16 cellular contexts compared by ENCODE assay signal in genomic region chr6:37061157-37061804, GRCh38. TPM values are rescaled to one million over a fixed set of nuclear protein-coding genes. Genes with fewer than 3 reads are reported as not detected.
DNase-seq lines count a peak whose midpoint lies in the region; ATAC-seq and TF ChIP-seq lines count a peak whose summit lies in the region.
"Had no signal": no experiment of that assay in that cellular context is flagged by ENCODE, and none has a peak within 500 bp of the region (broad histone marks: within the 10 kb centered on the region; RNA-seq: fewer than 3 reads in every experiment).

No MANE protein-coding gene starts in this region.

- 0 out of 2 replicates have a peak, but pooled peaks cover 6% of the 10 kb centered on the region for H3K79me2 ChIP-seq in PC-9 (ENCODE audit: low read depth)

- POLR2A ChIA-PET in PC-9 (lab: Charles Lee; ENCODE audit: unreplicated experiment), result interaction anchor here (0.6 kb wide), 1 partner anchor 31 kb away, joined by 4 read pairs; no protein-coding TSS in a partner anchor

- H3K36me3 Mint-ChIP-seq in osteocyte (ENCODE audit: unreplicated experiment), result no peaks in the 10 kb centered on the region
- peaks cover 0 to 3% of the 10 kb centered on the region in 2 donors for H3K36me3 Mint-ChIP-seq in CD14-positive monocyte

- intact Hi-C loops in PC-9 (cut with micrococcal nuclease; ENCODE audit: unreplicated experiment), result no loop called here
- intact Hi-C loops in left cardiac atrium (cut with DNase I), result loop anchor here in 1 of 2 donors (5.0 kb wide), 1 partner anchor 41 kb away; no protein-coding TSS in a partner anchor
- intact Hi-C loops in CD14-positive monocyte (cut with micrococcal nuclease), result loop anchor here in 1 of 2 donors (10.0 kb wide), 1 partner anchor 54 kb away; no protein-coding TSS in a partner anchor

- H3K27me3 ChIP-seq in BLaER1 (no peaks in the 10 kb centered on the region), PC-9 (ENCODE audit: insufficient read depth, low read depth) (no peaks in the 10 kb centered on the region)
- H3K27me3 ChIP-seq: vagina had no signal

- H3K27ac Mint-ChIP-seq in osteocyte (ENCODE audit: unreplicated experiment) (peak overlapping the region; percentile 31), CD14-positive monocyte (peak overlapping the region in 2 of 7 donors; percentile 6 to 82)
- H3K27ac Mint-ChIP-seq: T-helper 1 cell treated with Interleukin-12 subunit alpha and Interleukin-12 subunit beta and Interleukin-4 antibody, amounts not matched to agents 30 μg/mL and 1 μg/mL, for 36 hours had no signal

- H2AFZ ChIP-seq in PC-9, result no peak overlapping the region

- no peak for DNase-seq in PC-9
- peak; percentile 50 for DNase-seq in left cardiac atrium
- DNase-seq in osteocyte (ENCODE audit: extremely low spot score, unreplicated experiment), result no peak
- no peak for DNase-seq in putamen (ENCODE audit: low spot score)
- DNase-seq in CD14-positive monocyte (ENCODE audit: low spot score), result no peak
- DNase-seq: activated CD4-positive, alpha-beta T cell treated with anti-CD3 and anti-CD28 coated beads, Interleukin-2, amount 50 U/mL, for 1 hour; activated gamma-delta T cell; DMS79 treated with DMSO at 0.1 percent for 48 hours; erythroblast; NCI-H1436 treated with DMSO at 0.1 percent for 48 hours had no signal

- H4K20me1 ChIP-seq in BLaER1 (no peaks in the 10 kb centered on the region), PC-9 (ENCODE audit: insufficient read depth) (no peaks in the 10 kb centered on the region)

- peaks cover 31% of the 10 kb centered on the region for H3K4me1 ChIP-seq in BLaER1
- H3K4me1 ChIP-seq in PC-9 (replicated peaks; ENCODE audit: insufficient read depth), result peaks cover 53% of the 10 kb centered on the region

- H3K27me3 Mint-ChIP-seq in osteocyte (ENCODE audit: unreplicated experiment), result no peaks in the 10 kb centered on the region
- peaks cover 1 to 4% (median 3%) of the 10 kb centered on the region in 3 donors for H3K27me3 Mint-ChIP-seq in CD14-positive monocyte (ENCODE audit: low read depth in 3 of 3)

- H3K9me3 ChIP-seq in BLaER1 (no peaks in the 10 kb centered on the region), PC-9 (ENCODE audit: insufficient read depth, low read depth) (no peaks in the 10 kb centered on the region)
- H3K9me3 ChIP-seq: HAP-1, vagina had no signal

- H3K9me3 Mint-ChIP-seq in osteocyte (ENCODE audit: unreplicated experiment), result no peaks in the 10 kb centered on the region
- H3K9me3 Mint-ChIP-seq in CD14-positive monocyte, result no peaks in the 10 kb centered on the region
- H3K9me3 Mint-ChIP-seq: T-helper 1 cell treated with Interleukin-12 subunit alpha and Interleukin-12 subunit beta and Interleukin-4 antibody, amounts not matched to agents 30 μg/mL and 1 μg/mL, for 36 hours had no signal

- H3K9me2 ChIP-seq in PC-9 (ENCODE audit: insufficient read depth), result no peaks in the 10 kb centered on the region

- peaks cover 44% of the 10 kb centered on the region for H3F3A ChIP-seq in PC-9 (ENCODE audit: insufficient read depth, low read depth)

- H3K4me3 ChIP-seq in BLaER1 (no peak overlapping the region), PC-9 (no peak overlapping the region)
- H3K4me3 ChIP-seq: HAP-1, vagina had no signal

- TF ChIP-seq CTCF in PC-9 (conservative IDR thresholded peaks at IDR 0.05) (no peak), osteocyte (IDR thresholded peaks at IDR 0.05) (no peak), CD14-positive monocyte (IDR thresholded peaks at IDR 0.05) (no peak)

- H3K36me3 ChIP-seq in BLaER1 (no peaks in the 10 kb centered on the region), PC-9 (ENCODE audit: low read depth) (no peaks in the 10 kb centered on the region)
- H3K36me3 ChIP-seq: HAP-1, vagina had no signal

- H3K4me3 Mint-ChIP-seq in osteocyte (ENCODE audit: unreplicated experiment) (no peak overlapping the region), CD14-positive monocyte (no peak overlapping the region)
- H3K4me3 Mint-ChIP-seq: T-helper 1 cell treated with Interleukin-12 subunit alpha and Interleukin-12 subunit beta and Interleukin-4 antibody, amounts not matched to agents 30 μg/mL and 1 μg/mL, for 36 hours had no signal

- no peak overlapping the region; the same call in 1 of the 2 replicates for H3K27ac ChIP-seq in BLaER1
- H3K27ac ChIP-seq in PC-9, result peak overlapping the region; percentile 100
- H3K27ac ChIP-seq: vagina had no signal

- H3K4me2 ChIP-seq in BLaER1, result peak overlapping the region; percentile 48
- H3K4me2 ChIP-seq in PC-9, result no peak overlapping the region; the same call in 1 of the 2 replicates

- no TSS peak for BruUV-seq in PC-9 (replicated peaks; lab: Mats Ljungman, UMichigan)

- 0 out of 2 replicates have a peak overlapping the region, but pooled peaks have one; percentile 22 for H3K9ac ChIP-seq in BLaER1

- ATAC-seq in left cardiac atrium (peak; percentile 56 to 84), GM21529 (IDR thresholded peaks at IDR 0.05; ENCODE audit: unreplicated experiment) (no peak), GM18909 (IDR thresholded peaks at IDR 0.05; ENCODE audit: poor library complexity, unreplicated experiment) (no peak)

- peaks cover 29% of the 10 kb centered on the region for H3K4me1 Mint-ChIP-seq in osteocyte (ENCODE audit: unreplicated experiment)
- H3K4me1 Mint-ChIP-seq in CD14-positive monocyte, result peaks cover 20% of the 10 kb centered on the region

- CTCF ChIA-PET in PC-9 (lab: Charles Lee), result interaction anchor here (0.7 kb wide), 1 partner anchor 110 kb away, joined by 9 read pairs; no protein-coding TSS in a partner anchor

RNA-seq across cellular contexts. Expression of gene FGD2, which starts 55.8 kb away (rescaled TPM):
- total RNA-seq in PC-9 (2021) (0.50 and 0.55 TPM in 2 replicates), left cardiac atrium (10 to 100 TPM; 15.1 to 15.5 TPM), osteocyte (not detected in 2 replicates)
- polyA plus RNA-seq in CD14-positive monocyte, result 10 to 100 TPM; 25.3 to 50.0 TPM

Comparison
In these comparisons a context has a peak if more than half of its experiments do, and no peak if none do; other contexts are left out.
1. ATAC-seq: peak in left cardiac atrium (2 of 2); none in GM21529 (single experiment) and GM18909 (single experiment).
2. RNA of gene FGD2, which starts 55.8 kb away (total RNA-seq): 15.1 to 15.5 TPM in left cardiac atrium; 0.50 to 0.55 TPM in PC-9 and not detected in osteocyte; every median in the first group is over 10 times any median in the second.